20 cellular contexts compared by ENCODE assay signal in genomic region chr7:149320313-149321124, GRCh38. TPM values are rescaled to one million over a fixed set of nuclear protein-coding genes. Genes with fewer than 3 reads are reported as not detected.
DNase-seq lines count a peak whose midpoint lies in the region; ATAC-seq, FAIRE-seq and TF ChIP-seq lines count a peak whose summit lies in the region.
"Had no signal": no experiment of that assay in that cellular context is flagged by ENCODE, and none has a peak within 500 bp of the region (broad histone marks: within the 10 kb centered on the region; RNA-seq: fewer than 3 reads in every experiment).

No MANE protein-coding gene starts in this region.

- ATAC-seq in stimulated activated naive CD8-positive, alpha-beta T cell treated with anti-CD3 and anti-CD28 coated beads, Interleukin-15, amount 100 ng/mL, for 72 hours: no peak
- ATAC-seq in thoracic aorta (ENCODE audit: insufficient number of reproducible peaks, low FRiP score, low read depth): no peak
- no peak for ATAC-seq in HG03521 (IDR thresholded peaks at IDR 0.05; ENCODE audit: unreplicated experiment)
- ATAC-seq in HG03108 (IDR thresholded peaks at IDR 0.05; ENCODE audit: unreplicated experiment): no peak
- ATAC-seq: GM12878 had no signal

- FAIRE-seq in astrocyte (lab: Jason Lieb, UNC): no peak
- FAIRE-seq: A549, GM12878, GM19239 had no signal

- peak overlapping the region; percentile 43 for H3K27ac Mint-ChIP-seq in stimulated activated naive CD8-positive, alpha-beta T cell treated with anti-CD3 and anti-CD28 coated beads, Interleukin-15, Interleukin-2, amounts not matched to agents 100 ng/mL and 50 ng/mL, for 24 hours
- no peak overlapping the region for H3K27ac Mint-ChIP-seq in stimulated activated naive CD8-positive, alpha-beta T cell treated with anti-CD3 and anti-CD28 coated beads, Interleukin-15, amount 100 ng/mL, for 72 hours
- H3K27ac Mint-ChIP-seq in astrocyte (ENCODE audit: unreplicated experiment): no peak overlapping the region
- H3K27ac Mint-ChIP-seq: CD14-positive monocyte had no signal

- DNase-seq in stimulated activated naive CD8-positive, alpha-beta T cell treated with anti-CD3 and anti-CD28 coated beads, Interleukin-15, amount 100 ng/mL, for 72 hours: no peak
- DNase-seq in astrocyte (ENCODE audit: low read depth) (no peak), thoracic aorta (ENCODE audit: low spot score) (no peak), GM13976 (ENCODE audit: low spot score) (no peak)
- DNase-seq: Caco-2, GOT3, MV-4-11, NCI-H1417 treated with DMSO at 0.1 percent for 48 hours, NCI-H2081, NCI-H524 treated with DMSO at 0.1 percent for 48 hours, RPMI8226, SJCRH30 had no signal

- no peak for TF ChIP-seq CTCF in astrocyte (IDR thresholded peaks at IDR 0.05; ENCODE audit: insufficient read depth, low read depth, low read length)
- no peak for TF ChIP-seq CTCF in thoracic aorta (IDR thresholded peaks at IDR 0.05)
- TF ChIP-seq CTCF in GM13976 (IDR thresholded peaks at IDR 0.05; ENCODE audit: borderline replicate concordance, control extremely low read depth, extremely low read depth, insufficient read depth, missing control alignments): no peak

- H3K79me2 ChIP-seq in astrocyte (ENCODE audit: insufficient read depth, low read length): no peaks in the 10 kb centered on the region

- no peak overlapping the region for H3K4me3 Mint-ChIP-seq in stimulated activated naive CD8-positive, alpha-beta T cell treated with anti-CD3 and anti-CD28 coated beads, Interleukin-15, Interleukin-2, amounts not matched to agents 100 ng/mL and 50 ng/mL, for 24 hours
- H3K4me3 Mint-ChIP-seq in stimulated activated naive CD8-positive, alpha-beta T cell treated with anti-CD3 and anti-CD28 coated beads, Interleukin-15, amount 100 ng/mL, for 72 hours: no peak overlapping the region
- H3K4me3 Mint-ChIP-seq in astrocyte (ENCODE audit: unreplicated experiment): no peak overlapping the region

- H3K27me3 Mint-ChIP-seq in stimulated activated naive CD8-positive, alpha-beta T cell treated with anti-CD3 and anti-CD28 coated beads, Interleukin-15, Interleukin-2, amounts not matched to agents 100 ng/mL and 50 ng/mL, for 24 hours: peaks cover 4% of the 10 kb centered on the region
- peaks cover 39% of the 10 kb centered on the region for H3K27me3 Mint-ChIP-seq in stimulated activated naive CD8-positive, alpha-beta T cell treated with anti-CD3 and anti-CD28 coated beads, Interleukin-15, amount 100 ng/mL, for 72 hours
- H3K27me3 Mint-ChIP-seq in astrocyte (ENCODE audit: low read depth, unreplicated experiment): peaks cover 14% of the 10 kb centered on the region

- H3K4me1 Mint-ChIP-seq in stimulated activated naive CD8-positive, alpha-beta T cell treated with anti-CD3 and anti-CD28 coated beads, Interleukin-15, Interleukin-2, amounts not matched to agents 100 ng/mL and 50 ng/mL, for 24 hours (ENCODE audit: low read depth): peaks cover 13% of the 10 kb centered on the region
- peaks cover 20% of the 10 kb centered on the region for H3K4me1 Mint-ChIP-seq in stimulated activated naive CD8-positive, alpha-beta T cell treated with anti-CD3 and anti-CD28 coated beads, Interleukin-15, amount 100 ng/mL, for 72 hours
- H3K4me1 Mint-ChIP-seq in astrocyte (ENCODE audit: low read depth, unreplicated experiment): no peaks in the 10 kb centered on the region

- H3K36me3 ChIP-seq in astrocyte (ENCODE audit: insufficient read depth, low read length) (no peaks in the 10 kb centered on the region), iPS-18a (ENCODE audit: control insufficient read depth, low read depth, low read length) (no peaks in the 10 kb centered on the region), thoracic aorta (no peaks in the 10 kb centered on the region)
- H3K36me3 ChIP-seq: SJCRH30 had no signal

- no peaks in the 10 kb centered on the region for H3K9me3 Mint-ChIP-seq in stimulated activated naive CD8-positive, alpha-beta T cell treated with anti-CD3 and anti-CD28 coated beads, Interleukin-15, Interleukin-2, amounts not matched to agents 100 ng/mL and 50 ng/mL, for 24 hours
- H3K9me3 Mint-ChIP-seq in stimulated activated naive CD8-positive, alpha-beta T cell treated with anti-CD3 and anti-CD28 coated beads, Interleukin-15, amount 100 ng/mL, for 72 hours: peaks cover 4 to 7% of the 10 kb centered on the region in 2 donors
- peaks cover 11% of the 10 kb centered on the region for H3K9me3 Mint-ChIP-seq in astrocyte (ENCODE audit: unreplicated experiment)

- H3K27ac ChIP-seq in astrocyte (ENCODE audit: low read depth, low read length): no peak overlapping the region
- H3K27ac ChIP-seq in iPS-18a (ENCODE audit: low read length): no peak overlapping the region
- H3K27ac ChIP-seq in thoracic aorta: no peak overlapping the region
- H3K27ac ChIP-seq: A549, SJCRH30 had no signal

- in situ Hi-C loops in GM13976 (cut with MboI; ENCODE audit: low sequenced_read_pairs, unreplicated experiment): no loop called here

- no peaks in the 10 kb centered on the region for H3K36me3 Mint-ChIP-seq in stimulated activated naive CD8-positive, alpha-beta T cell treated with anti-CD3 and anti-CD28 coated beads, Interleukin-15, Interleukin-2, amounts not matched to agents 100 ng/mL and 50 ng/mL, for 24 hours (ENCODE audit: low read depth)
- H3K36me3 Mint-ChIP-seq in astrocyte (ENCODE audit: low read depth, unreplicated experiment): no peaks in the 10 kb centered on the region
- H3K36me3 Mint-ChIP-seq: CD14-positive monocyte had no signal

- H4K20me1 ChIP-seq in astrocyte (ENCODE audit: insufficient read depth, low read length): no peaks in the 10 kb centered on the region

- H3K4me1 ChIP-seq in astrocyte (ENCODE audit: insufficient read depth, low read length) (no peaks in the 10 kb centered on the region), iPS-18a (ENCODE audit: control insufficient read depth, low read depth, low read length) (peaks cover 14% of the 10 kb centered on the region), thoracic aorta (ENCODE audit: control insufficient read depth in 1 of 2, low read depth in 2 of 2) (no peaks in the 10 kb centered on the region)
- H3K4me1 ChIP-seq: A549, Caco-2, SJCRH30 had no signal

- H3K4me3 ChIP-seq in astrocyte (ENCODE audit: insufficient read depth, low read depth, low read length): no peak overlapping the region
- H3K4me3 ChIP-seq in iPS-18a (ENCODE audit: low read length): peak overlapping the region; percentile 14
- peak overlapping the region; percentile 70 for H3K4me3 ChIP-seq in thoracic aorta
- H3K4me3 ChIP-seq: A549, GM12878 had no signal

- H3K27me3 ChIP-seq in astrocyte (ENCODE audit: insufficient read depth, low read length) (peaks cover 2% of the 10 kb centered on the region), iPS-18a (ENCODE audit: control insufficient read depth, insufficient read depth, low read length) (no peaks in the 10 kb centered on the region), thoracic aorta (replicated peaks; ENCODE audit: insufficient read depth) (no peaks in the 10 kb centered on the region)

- H3K9me3 ChIP-seq in astrocyte (ENCODE audit: insufficient read depth, low read depth, low read length) (no peaks in the 10 kb centered on the region), iPS-18a (ENCODE audit: control insufficient read depth, low read depth, low read length) (no peaks in the 10 kb centered on the region), thoracic aorta (no peaks in the 10 kb centered on the region)

- H2AFZ ChIP-seq in astrocyte (ENCODE audit: low read depth, low read length): no peak overlapping the region

- peak overlapping the region; percentile 67 for H3K4me2 ChIP-seq in astrocyte (ENCODE audit: low read length)
- H3K4me2 ChIP-seq: A549 had no signal

- H3K9ac ChIP-seq in astrocyte (ENCODE audit: low read length) (no peak overlapping the region), iPS-18a (ENCODE audit: low read length) (peak overlapping the region; percentile 8)

RNA-seq across cellular contexts. Expression of gene ZNF783, which starts 58.5 kb away (rescaled TPM):
- total RNA-seq in astrocyte (10.6 and 11.2 TPM in 2 replicates), thoracic aorta (10 to 100 TPM; 23.6 to 28.9 TPM)
